In the genomic region with DNA sequence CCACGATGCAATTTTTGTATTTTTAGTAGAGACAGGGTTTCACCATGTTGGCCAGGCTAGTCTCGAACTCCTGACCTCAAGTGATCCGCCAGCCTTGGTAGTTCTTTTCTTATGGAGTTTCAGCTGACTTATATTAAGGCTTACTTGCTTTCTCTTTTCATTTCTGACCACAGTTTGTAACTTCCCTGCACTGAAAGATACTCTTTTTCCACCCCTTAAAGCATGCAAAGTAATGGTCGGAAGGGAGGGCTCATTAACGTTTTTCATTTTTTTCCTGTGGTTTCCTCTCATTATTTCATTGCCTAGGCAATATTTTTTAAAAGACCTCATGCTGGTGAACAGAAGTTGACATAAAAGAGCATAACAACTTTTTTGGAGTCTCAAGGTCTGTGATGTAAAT, we compare ENCODE assay signal across 35 cellular contexts. TPM values are rescaled to one million over a fixed set of nuclear protein-coding genes. Genes with fewer than 3 reads are reported as not detected.
A peak's percentile ranks its signal among the peaks of the same experiment; 100 is the strongest.
DNase-seq lines count a peak whose midpoint lies in the region; ATAC-seq, FAIRE-seq and TF ChIP-seq lines count a peak whose summit lies in the region.
"Had no signal": no experiment of that assay in that cellular context is flagged by ENCODE, and none has a peak within 500 bp of the region (broad histone marks: within the 10 kb centered on the region; RNA-seq: fewer than 3 reads in every experiment).

No MANE protein-coding gene starts in this region.

- H3K9me3 Mint-ChIP-seq in natural killer cell treated with Interleukin-12 subunit alpha and Interleukin-12 subunit beta and Interleukin-15 and Interleukin-18, amount 100 ng/mL, for 72 hours, result no peaks in the 10 kb centered on the region
- H3K9me3 Mint-ChIP-seq: activated T-helper 1 cell treated with anti-CD3 and anti-CD28 coated beads, Interleukin-12 subunit alpha, Interleukin-12 subunit beta, Interleukin-2, Interleukin-4 antibody, amounts not matched to agents 30 ng/mL and 10 ng/mL and 1 ng/mL, durations not matched to agents 14 hours and 24 hours and 36 hours; endodermal cell; WTC11 had no signal

- no peak overlapping the region for H3K27ac ChIP-seq in OCI-LY7 (ENCODE audit: low read depth, low read length, poor library complexity, severe bottlenecking)
- H3K27ac ChIP-seq: ascending aorta, cardiac muscle cell, coronary artery, foreskin keratinocyte, heart right ventricle, ovary, upper lobe of left lung had no signal

- peak; percentile 56 for FAIRE-seq in GM12892 (lab: Jason Lieb, UNC)
- FAIRE-seq: HepG2, small intestine had no signal

- POLR2A ChIA-PET in OCI-LY7 (lab: Charles Lee), result interaction anchor here (0.9 to 1.5 kb wide), 2 partner anchors 10 to 110 kb away, joined by 3 read pairs; no protein-coding TSS in a partner anchor

- H3K36me3 ChIP-seq in OCI-LY7 (ENCODE audit: insufficient read depth, low read length), result no peaks in the 10 kb centered on the region
- H3K36me3 ChIP-seq: ascending aorta, cardiac muscle cell, heart right ventricle, ovary, upper lobe of left lung had no signal

- peak overlapping the region; percentile 21 to 86 for H3K27ac Mint-ChIP-seq in natural killer cell treated with Interleukin-12 subunit alpha and Interleukin-12 subunit beta and Interleukin-15 and Interleukin-18, amount 100 ng/mL, for 72 hours
- H3K27ac Mint-ChIP-seq: activated naive CD8-positive, alpha-beta T cell; activated T-helper 1 cell treated with anti-CD3 and anti-CD28 coated beads, Interleukin-12 subunit alpha, Interleukin-12 subunit beta, Interleukin-2, Interleukin-4 antibody, amounts not matched to agents 30 ng/mL and 10 ng/mL and 1 ng/mL, durations not matched to agents 14 hours and 24 hours and 36 hours; endodermal cell; WTC11 had no signal

- H2AFZ ChIP-seq in OCI-LY7 (ENCODE audit: low read length), result peak overlapping the region; percentile 25; the same call in 1 of the 2 replicates

- H3K4me1 ChIP-seq in OCI-LY7 (ENCODE audit: insufficient read depth, low read length, poor library complexity, severe bottlenecking), result peaks cover 40% of the 10 kb centered on the region
- H3K4me1 ChIP-seq: ascending aorta had no signal

- H4K20me1 ChIP-seq in OCI-LY7 (ENCODE audit: insufficient read depth, low read length), result no peaks in the 10 kb centered on the region

- no peak overlapping the region for H3K4me2 ChIP-seq in OCI-LY7 (ENCODE audit: low read length)

- H3K79me2 ChIP-seq in OCI-LY7 (ENCODE audit: insufficient read depth, low read depth, low read length), result no peaks in the 10 kb centered on the region

- intact Hi-C loops in OCI-LY7 (cut with micrococcal nuclease; ENCODE audit: unreplicated experiment), result no loop called here

- TF ChIP-seq CTCF in OCI-LY7 (conservative IDR thresholded peaks at IDR 0.05; ENCODE audit: low read length) (no peak), foreskin fibroblast (IDR thresholded peaks at IDR 0.05; ENCODE audit: low read depth, low read length) (no peak)

- H3K4me3 ChIP-seq in OCI-LY7 (ENCODE audit: low read depth, low read length, poor library complexity, severe bottlenecking) (no peak overlapping the region), foreskin fibroblast (ENCODE audit: low read depth in 1 of 2, low read length in 2 of 2) (no peak overlapping the region)
- H3K4me3 ChIP-seq: ascending aorta, cardiac muscle cell, coronary artery, heart right ventricle, lung, ovary, upper lobe of left lung had no signal

- no peaks in the 10 kb centered on the region for H3K9me3 ChIP-seq in OCI-LY7 (ENCODE audit: low read length)
- H3K9me3 ChIP-seq: ascending aorta, heart right ventricle, ovary, upper lobe of left lung had no signal

- CTCF ChIA-PET in OCI-LY7 (lab: Charles Lee; ENCODE audit: unreplicated experiment), result no interaction called here

- no TSS peak for BruUV-seq in OCI-LY7 (replicated peaks; lab: Mats Ljungman, UMichigan)

- no peak for DNase-seq in GM12892 (ENCODE audit: insufficient read length)
- no peak for DNase-seq in OCI-LY7 (ENCODE audit: low spot score)
- DNase-seq in natural killer cell treated with Interleukin-12 subunit alpha and Interleukin-12 subunit beta and Interleukin-15 and Interleukin-18, amount 100 ng/mL, for 72 hours (ENCODE audit: low spot score), result no peak
- no peak for DNase-seq in foreskin fibroblast
- DNase-seq: Calu3; endodermal cell; foreskin keratinocyte; heart right ventricle; Kasumi-1; NCI-H1092; NCI-H1694 treated with DMSO at 0.1 percent for 48 hours; NCI-H510A; ovary; retina; SHP77; small intestine; stimulated activated CD4-positive, alpha-beta T cell treated with anti-CD3 and anti-CD28 coated beads, Interleukin-2, amount 100 ng/mL, for 24 hours; SW 1271; T1000; upper lobe of left lung had no signal

- peaks cover 19 to 23% of the 10 kb centered on the region in 2 donors for H3K4me1 Mint-ChIP-seq in natural killer cell treated with Interleukin-12 subunit alpha and Interleukin-12 subunit beta and Interleukin-15 and Interleukin-18, amount 100 ng/mL, for 72 hours (ENCODE audit: low read depth in 2 of 2)
- H3K4me1 Mint-ChIP-seq: endodermal cell had no signal

- no peak for TF ChIP-seq POLR2A in GM12892 (IDR thresholded peaks at IDR 0.05; ENCODE audit: low read depth, low read length)

- H3K9me2 ChIP-seq in OCI-LY7 (ENCODE audit: insufficient read depth, low read length), result no peaks in the 10 kb centered on the region

- no peak overlapping the region for H3K4me3 Mint-ChIP-seq in natural killer cell treated with Interleukin-12 subunit alpha and Interleukin-12 subunit beta and Interleukin-15 and Interleukin-18, amount 100 ng/mL, for 72 hours
- H3K4me3 Mint-ChIP-seq: activated naive CD8-positive, alpha-beta T cell; activated T-helper 1 cell treated with anti-CD3 and anti-CD28 coated beads, Interleukin-12 subunit alpha, Interleukin-12 subunit beta, Interleukin-2, Interleukin-4 antibody, amounts not matched to agents 30 ng/mL and 10 ng/mL and 1 ng/mL, durations not matched to agents 14 hours and 24 hours and 36 hours; endodermal cell; WTC11 had no signal

- no peaks in the 10 kb centered on the region for H3K27me3 Mint-ChIP-seq in natural killer cell treated with Interleukin-12 subunit alpha and Interleukin-12 subunit beta and Interleukin-15 and Interleukin-18, amount 100 ng/mL, for 72 hours

- ATAC-seq in GM21717 (IDR thresholded peaks at IDR 0.05; ENCODE audit: unreplicated experiment) (peak; percentile 43), HG03045 (IDR thresholded peaks at IDR 0.05; ENCODE audit: unreplicated experiment) (no peak), HG02885 (IDR thresholded peaks at IDR 0.05; ENCODE audit: poor library complexity, unreplicated experiment) (no peak)
- ATAC-seq in natural killer cell treated with Interleukin-12 subunit alpha and Interleukin-12 subunit beta and Interleukin-15 and Interleukin-18, amount 100 ng/mL, for 72 hours, result no peak
- ATAC-seq: esophagus mucosa, foreskin keratinocyte, heart right ventricle, HepG2, Panc1, WTC11 had no signal

- H3K36me3 Mint-ChIP-seq in natural killer cell treated with Interleukin-12 subunit alpha and Interleukin-12 subunit beta and Interleukin-15 and Interleukin-18, amount 100 ng/mL, for 72 hours, result no peaks in the 10 kb centered on the region
- H3K36me3 Mint-ChIP-seq: activated naive CD8-positive, alpha-beta T cell; CD14-positive monocyte; WTC11 had no signal

RNA-seq across cellular contexts. Expression of a gene that starts 27.0 kb away (rescaled TPM):
- 0.49 TPM for polyA plus RNA-seq in GM12892 (2012; ENCODE audit: missing spikeins)
- 1.1 and 2.0 TPM in 2 replicates for total RNA-seq in OCI-LY7 (2014; rRNA removed; shearing (Covaris generic))
- total RNA-seq in OCI-LY7 (2022), result 1.3 and 1.4 TPM in 2 replicates
- 1 to 10 TPM; 1.3 to 1.6 TPM for total RNA-seq in natural killer cell treated with Interleukin-12 subunit alpha and Interleukin-12 subunit beta and Interleukin-15 and Interleukin-18, amount 100 ng/mL, for 72 hours
- total RNA-seq: activated T-helper 1 cell treated with anti-CD3 and anti-CD28 coated beads, Interleukin-12 subunit alpha, Interleukin-12 subunit beta, Interleukin-2, Interleukin-4 antibody, amounts not matched to agents 30 ng/mL and 10 ng/mL and 1 ng/mL, durations not matched to agents 14 hours and 24 hours and 36 hours; ascending aorta; endodermal cell had no signal
- polyA plus RNA-seq: HepG2, neural cell had no signal
